16 cellular contexts compared by ENCODE assay signal in genomic region chr19:17263712-17264640, GRCh38. TPM values are rescaled to one million over a fixed set of nuclear protein-coding genes. Genes with fewer than 3 reads are reported as not detected.
DNase-seq lines count a peak whose midpoint lies in the region; ATAC-seq, FAIRE-seq and TF ChIP-seq lines count a peak whose summit lies in the region.
"Had no signal": no experiment of that assay in that cellular context is flagged by ENCODE, and none has a peak within 500 bp of the region (broad histone marks: within the 10 kb centered on the region; RNA-seq: fewer than 3 reads in every experiment).

No MANE protein-coding gene starts in this region.

- no peak overlapping the region for H4K5ac ChIP-seq in H1 (ENCODE audit: insufficient read length, low read depth, low read length)

- no peaks in the 10 kb centered on the region for H3K9me3 Mint-ChIP-seq in neural progenitor cell
- H3K9me3 Mint-ChIP-seq: memory B cell had no signal

- H2BK5ac ChIP-seq in H1 (ENCODE audit: low read depth, low read length): peak overlapping the region; percentile 86

- DNase-seq in heart left ventricle: no peak
- DNase-seq in cardiac septum (ENCODE audit: low spot score): no peak
- no peak for DNase-seq in H1 (ENCODE audit: low read depth in 1 of 2, low spot score in 2 of 2)
- DNase-seq in neural progenitor cell (ENCODE audit: low spot score): no peak
- no peak for DNase-seq in uterus
- DNase-seq in medulla oblongata (ENCODE audit: extremely low spot score): no peak
- DNase-seq: activated T-cell treated with anti-CD3 and anti-CD28 coated beads, Interleukin-2, amount 50 U/mL, for 1 hour; body of pancreas; NCI-H1417; retina; SHP77 had no signal

- no peak for TF ChIP-seq EP300 in H1 (IDR thresholded peaks at IDR 0.05; ENCODE audit: borderline replicate concordance in 1 of 2, low read depth in 2 of 2, low read length in 2 of 2)

- H3K27me3 ChIP-seq in heart left ventricle (no peaks in the 10 kb centered on the region), H1 (replicated peaks in 1 of 4; ENCODE audit: control insufficient read depth in 3 of 4, extremely low read depth in 1 of 4, insufficient read depth in 3 of 4, low read length in 3 of 4) (no peaks in the 10 kb centered on the region), neural progenitor cell (no peaks in the 10 kb centered on the region), uterus (no peaks in the 10 kb centered on the region)
- H3K27me3 ChIP-seq: body of pancreas had no signal

- H3K23ac ChIP-seq in H1 (ENCODE audit: insufficient read length): no peak overlapping the region

- intact Hi-C loops in heart left ventricle (cut with DNase I): loop anchor here in 3 of 10 donors (5.0 to 10.0 kb wide), 2 partner anchors 47 to 189 kb away; partner anchors contain the start of genes USE1 (in 2 of the 3), HAUS8 (in 1 of the 3) and MYO9B (in 1 of the 3)
- intact Hi-C loops in cardiac septum (cut with DNase I): no loop called here
- intact Hi-C loops in uterus (cut with DNase I; ENCODE audit: low total_unique reads): no loop called here

- WGBS in heart left ventricle, 4 donors: 62 to 75% (median 69%) methylated on average over 13 to 23 of the region's 23 CpGs
- WGBS in H1 (ENCODE audit: extremely low coverage in 1 of 2, insufficient coverage in 1 of 2, insufficient read length in 1 of 2, insufficient replicate concordance in 2 of 2, low coverage in 1 of 2, low lambda C conversion rate in 2 of 2, missing lambda C conversion rate in 1 of 2), 2 experiments: 94% methylated on average over 23 of the region's 23 CpGs; no CpG with 5 or more reads in 1 of the 2 experiments

- peak overlapping the region; percentile 28 for H3K4ac ChIP-seq in H1 (replicated peaks; ENCODE audit: insufficient read length, low read depth, low read length)

- H3K27me3 Mint-ChIP-seq in neural progenitor cell (ENCODE audit: insufficient read depth, low read depth): peaks cover 10% of the 10 kb centered on the region
- H3K27me3 Mint-ChIP-seq: memory B cell had no signal

- peaks cover 23% of the 10 kb centered on the region for H3F3A ChIP-seq in neural progenitor cell (ENCODE audit: low read depth)

- ATAC-seq in heart left ventricle: no peak
- ATAC-seq in GM18520 (IDR thresholded peaks at IDR 0.05; ENCODE audit: unreplicated experiment): no peak
- no peak for ATAC-seq in GM18873 (IDR thresholded peaks at IDR 0.05; ENCODE audit: low FRiP score, unreplicated experiment)
- ATAC-seq: body of pancreas had no signal

- peak overlapping the region; percentile 11 to 52; a peak in 1 of 4 replicates for H3K4me2 ChIP-seq in H1 (ENCODE audit: insufficient read depth in 1 of 2, low read depth in 2 of 2, low read length in 2 of 2)
- no peak overlapping the region for H3K4me2 ChIP-seq in neural progenitor cell

- H2AK5ac ChIP-seq in H1 (ENCODE audit: low read depth, low read length): peak overlapping the region; percentile 17; the same call in 1 of the 2 replicates

- peak overlapping the region; percentile 74 for H2BK15ac ChIP-seq in H1 (ENCODE audit: low read length)

- no peak overlapping the region for H2AFZ ChIP-seq in H1 (ENCODE audit: low read length)
- peak overlapping the region; percentile 87 for H2AFZ ChIP-seq in neural progenitor cell (replicated peaks)

- H3K4me3 ChIP-seq in heart left ventricle: peak overlapping the region; percentile 29 to 83 (median 60)
- 0 out of 8 replicates have a peak overlapping the region, but pooled peaks of 1 of the 4 experiments have one; percentile 10 for H3K4me3 ChIP-seq in H1 (ENCODE audit: extremely low read depth in 1 of 4, insufficient read depth in 2 of 4, low read depth in 3 of 4, low read length in 4 of 4)
- H3K4me3 ChIP-seq in neural progenitor cell: no peak overlapping the region
- peak overlapping the region; percentile 15 to 21 for H3K4me3 ChIP-seq in uterus
- H3K4me3 ChIP-seq: body of pancreas, HAP-1 had no signal

- peaks cover 0 to 11% (median 2%) of the 10 kb centered on the region in 12 donors for H3K9me3 ChIP-seq in heart left ventricle
- H3K9me3 ChIP-seq in H1 (ENCODE audit: insufficient read depth in 2 of 2, low read depth in 1 of 2, low read length in 1 of 2): peaks cover 11 to 14% of the 10 kb centered on the region in 2 experiments; a peak in 3 of 4 replicates
- H3K9me3 ChIP-seq in neural progenitor cell (ENCODE audit: low read depth): no peaks in the 10 kb centered on the region
- H3K9me3 ChIP-seq in uterus: no peaks in the 10 kb centered on the region
- H3K9me3 ChIP-seq: body of pancreas, HAP-1 had no signal

- no peak overlapping the region for H3K14ac ChIP-seq in H1 (ENCODE audit: insufficient read length)

- H3K56ac ChIP-seq in H1 (replicated peaks; ENCODE audit: insufficient read length, low read depth, low read length): no peak overlapping the region

- H3K79me1 ChIP-seq in H1 (ENCODE audit: low read depth, low read length): no peaks in the 10 kb centered on the region; the same call in 1 of the 2 replicates

- H3K18ac ChIP-seq in H1 (ENCODE audit: extremely low read depth, low read length): peak overlapping the region; percentile 84; the same call in 1 of the 2 replicates

- H3K27ac ChIP-seq in heart left ventricle (peak overlapping the region; percentile 66 to 98 (median 88)), H1 (ENCODE audit: low read depth, low read length) (peak overlapping the region; percentile 62), neural progenitor cell (no peak overlapping the region), uterus (peak overlapping the region; percentile 37 to 79)

- TF ChIP-seq POLR2A in heart left ventricle (IDR thresholded peaks at IDR 0.05): no peak
- no peak for TF ChIP-seq POLR2A in H1 (IDR thresholded peaks at IDR 0.05; ENCODE audit: control extremely low read depth in 1 of 2, low read depth in 2 of 2, low read length in 2 of 2)
- no peak for TF ChIP-seq POLR2A in uterus (IDR thresholded peaks at IDR 0.05)

- peaks cover 3 to 12% of the 10 kb centered on the region in 2 experiments; a peak in 3 of 4 replicates for H3K79me2 ChIP-seq in H1 (ENCODE audit: control insufficient read depth in 1 of 2, insufficient read depth in 2 of 2, low read length in 2 of 2)
- H3K79me2 ChIP-seq in neural progenitor cell (ENCODE audit: low read depth): peaks cover 16% of the 10 kb centered on the region

- peak overlapping the region; percentile 85 for H3K27ac Mint-ChIP-seq in neural progenitor cell
- H3K27ac Mint-ChIP-seq: memory B cell had no signal

- H3K23me2 ChIP-seq in H1 (ENCODE audit: low read depth, low read length): no peaks in the 10 kb centered on the region

- no peak for TF ChIP-seq CTCF in heart left ventricle (IDR thresholded peaks at IDR 0.05)
- TF ChIP-seq CTCF in H1 (IDR thresholded peaks at IDR 0.05; ENCODE audit: control extremely low read depth in 1 of 3, insufficient read depth in 1 of 3, low read depth in 1 of 3, low read length in 3 of 3): no peak
- TF ChIP-seq CTCF in neural progenitor cell (IDR thresholded peaks at IDR 0.05): no peak
- no peak for TF ChIP-seq CTCF in uterus (IDR thresholded peaks at IDR 0.05)

- H3K36me3 Mint-ChIP-seq in neural progenitor cell: no peaks in the 10 kb centered on the region
- H3K36me3 Mint-ChIP-seq: memory B cell had no signal

- peak overlapping the region; percentile 20 for H4K91ac ChIP-seq in H1 (replicated peaks; ENCODE audit: insufficient read length, low read length)

- POLR2A ChIA-PET in H1 (lab: Charles Lee; ENCODE audit: partially characterized antibody): interaction anchor here (0.8 to 12.8 kb wide), 16 partner anchors 8 to 49 kb away, joined by 3 to 113 read pairs (median 4); partner anchors contain the start of genes ANKLE1, OCEL1 and USE1

- H3K4me1 Mint-ChIP-seq in neural progenitor cell: peaks cover 29% of the 10 kb centered on the region

- peak overlapping the region; percentile 58 for H4K8ac ChIP-seq in H1 (ENCODE audit: extremely low read depth, insufficient read depth, low read length)

- no peak for FAIRE-seq in H1 (lab: Jason Lieb, UNC)
- FAIRE-seq: GM12892 had no signal

- peak overlapping the region; percentile 96 for H2BK12ac ChIP-seq in H1 (ENCODE audit: low read depth, low read length)

- H2BK120ac ChIP-seq in H1 (replicated peaks; ENCODE audit: low read depth, low read length): peak overlapping the region; percentile 4

- H3K36me3 ChIP-seq in heart left ventricle (peaks cover 0 to 18% (median 4%) of the 10 kb centered on the region in 9 donors), H1 (ENCODE audit: control insufficient read depth in 2 of 4, insufficient read depth in 4 of 4, low read length in 3 of 4) (peaks cover 0 to 9% (median 1%) of the 10 kb centered on the region in 4 experiments; a peak in 3 of 8 replicates), neural progenitor cell (no peaks in the 10 kb centered on the region), uterus (no peaks in the 10 kb centered on the region)

- H3K4me1 ChIP-seq in heart left ventricle (peaks cover 0 to 23% (median 15%) of the 10 kb centered on the region in 12 donors), H1 (replicated peaks in 1 of 4; ENCODE audit: control insufficient read depth in 3 of 4, insufficient read depth in 4 of 4, low read length in 3 of 4) (peaks cover 0 to 8% (median 2%) of the 10 kb centered on the region in 4 experiments; a peak in 5 of 7 replicates), neural progenitor cell (peaks cover 5% of the 10 kb centered on the region), uterus (peaks cover 0 to 6% of the 10 kb centered on the region in 2 donors)

- no peak for TF ChIP-seq RAD21 in H1 (IDR thresholded peaks at IDR 0.05 in 1 of 2, conservative IDR thresholded peaks at IDR 0.05 in 1 of 2; ENCODE audit: low read depth in 2 of 2, low read length in 2 of 2)

- H4K20me1 ChIP-seq in H1 (replicated peaks in 1 of 2; ENCODE audit: control insufficient read depth in 1 of 2, insufficient read depth in 2 of 2, low read length in 2 of 2) (no peaks in the 10 kb centered on the region), neural progenitor cell (ENCODE audit: low read depth) (no peaks in the 10 kb centered on the region)

- H3K4me3 Mint-ChIP-seq in neural progenitor cell: peak overlapping the region; percentile 6
- H3K4me3 Mint-ChIP-seq: memory B cell had no signal

- H3K9ac ChIP-seq in H1 (replicated peaks in 1 of 4; ENCODE audit: extremely low read depth in 1 of 4, low read depth in 3 of 4, low read length in 3 of 4): no peak overlapping the region; a peak in 3 of 7 replicates
- no peak overlapping the region for H3K9ac ChIP-seq in neural progenitor cell

- CTCF ChIA-PET in H1 (lab: Charles Lee; ENCODE audit: partially characterized antibody): interaction anchor here (0.6 to 3.3 kb wide), 10 partner anchors 8 to 175 kb away, joined by 3 to 28 read pairs (median 3); partner anchors contain the start of gene ANKLE1

- peak overlapping the region; percentile 43; the same call in 1 of the 2 replicates for H2BK20ac ChIP-seq in H1 (ENCODE audit: low read length)

RNA-seq across cellular contexts. Expression of gene USHBP1, which starts 0.6 kb away (rescaled TPM):
- total RNA-seq in heart left ventricle: 10 to 100 TPM in 1 of 9 donors, 1 to 10 TPM in 8; 3.7 to 14.6 (median 7.3) TPM
- polyA plus RNA-seq in heart left ventricle: 10 to 100 TPM; 11.1 to 12.4 TPM
- total RNA-seq in cardiac septum: 4.7 TPM
- 6.5 and 7.5 TPM in 2 replicates for total RNA-seq in H1 (2021; fragmentation: NEBNext Ultra II Directional; extraction: Animal tissue kit (Norgen Biotek cat#: 25700))
- 5.0 and 5.7 TPM in 2 replicates for polyA plus RNA-seq in H1 (2011; rRNA removed)
- 7.1 TPM for polyA plus RNA-seq in H1 (2011; cell fraction: cytosol; rRNA removed)
- polyA plus RNA-seq in H1 (2011; cell fraction: nucleus; rRNA removed): 20.9 TPM
- polyA plus RNA-seq in H1 (2012, experiment 1 of 2): 3.0 to 7.7 TPM (median 6.3 TPM) in 4 replicates
- 4.8 TPM for polyA plus RNA-seq in H1 (2012, experiment 2 of 2)
- polyA plus RNA-seq in H1 (2013, experiment 1 of 2): 4.7 TPM
- polyA plus RNA-seq in H1 (2013, experiment 2 of 2): 3.2 TPM
- polyA minus RNA-seq in H1 (2011; rRNA and poly(A)+ RNA removed): 3.2 and 4.3 TPM in 2 replicates
- 2.9 TPM for polyA minus RNA-seq in H1 (2011; cell fraction: cytosol; rRNA and poly(A)+ RNA removed)
- polyA minus RNA-seq in H1 (2011; cell fraction: nucleus; rRNA and poly(A)+ RNA removed): 6.2 TPM
- 0.28 and 1.1 TPM in 2 replicates for total RNA-seq in neural progenitor cell (ENCODE audit: low replicate concordance)
- total RNA-seq in uterus: 10 to 100 TPM in 2 of 4 donors, 1 to 10 TPM in 2; 3.5 to 23.8 (median 13.0) TPM

RNA-seq across cellular contexts. Expression of gene BABAM1, which starts 3.3 kb away (rescaled TPM):
- 10 to 100 TPM; 60.9 to 92.4 (median 75.9) TPM for total RNA-seq in heart left ventricle
- 10 to 100 TPM; 67.2 to 73.5 TPM for polyA plus RNA-seq in heart left ventricle
- 70.5 TPM for total RNA-seq in cardiac septum
- total RNA-seq in H1 (2021; fragmentation: NEBNext Ultra II Directional; extraction: Animal tissue kit (Norgen Biotek cat#: 25700)): 127 and 134 TPM in 2 replicates
- 133 and 153 TPM in 2 replicates for polyA plus RNA-seq in H1 (2011; rRNA removed)
- 175 TPM for polyA plus RNA-seq in H1 (2011; cell fraction: cytosol; rRNA removed)
- 164 TPM for polyA plus RNA-seq in H1 (2011; cell fraction: nucleus; rRNA removed)
- 122 to 160 TPM (median 149 TPM) in 4 replicates for polyA plus RNA-seq in H1 (2012, experiment 1 of 2)
- polyA plus RNA-seq in H1 (2012, experiment 2 of 2): 178 TPM
- polyA plus RNA-seq in H1 (2013, experiment 1 of 2): 122 TPM
- polyA plus RNA-seq in H1 (2013, experiment 2 of 2): 117 TPM
- polyA minus RNA-seq in H1 (2011; rRNA and poly(A)+ RNA removed): 47.9 and 65.4 TPM in 2 replicates
- polyA minus RNA-seq in H1 (2011; cell fraction: cytosol; rRNA and poly(A)+ RNA removed): 44.4 TPM
- 31.5 TPM for polyA minus RNA-seq in H1 (2011; cell fraction: nucleus; rRNA and poly(A)+ RNA removed)
- 89.8 and 107 TPM in 2 replicates for total RNA-seq in neural progenitor cell (ENCODE audit: low replicate concordance)
- total RNA-seq in uterus: 100 to 1,000 TPM in 2 of 4 donors, 10 to 100 TPM in 2; 58.1 to 240 (median 97.2) TPM

RNA-seq across cellular contexts. Expression of gene ANKLE1, which starts 17.7 kb away (rescaled TPM):
- total RNA-seq in heart left ventricle: under 1 TPM in 7 of 9 donors, not detected in 2; 0.07 to 0.44 (median 0.23) TPM
- polyA plus RNA-seq in heart left ventricle: under 1 TPM; 0.08 to 0.36 TPM
- total RNA-seq in cardiac septum: 0.30 TPM
- total RNA-seq in H1 (2021; fragmentation: NEBNext Ultra II Directional; extraction: Animal tissue kit (Norgen Biotek cat#: 25700)): 6.1 and 6.8 TPM in 2 replicates
- polyA plus RNA-seq in H1 (2011; rRNA removed): 9.6 and 14.2 TPM in 2 replicates
- polyA plus RNA-seq in H1 (2011; cell fraction: cytosol; rRNA removed): 7.4 TPM
- 23.9 TPM for polyA plus RNA-seq in H1 (2011; cell fraction: nucleus; rRNA removed)
- polyA plus RNA-seq in H1 (2012, experiment 1 of 2): 6.3 to 9.3 TPM (median 8.4 TPM) in 4 replicates
- 5.2 TPM for polyA plus RNA-seq in H1 (2012, experiment 2 of 2)
- polyA plus RNA-seq in H1 (2013, experiment 1 of 2): 5.3 TPM
- polyA plus RNA-seq in H1 (2013, experiment 2 of 2): 4.5 TPM
- polyA minus RNA-seq in H1 (2011; rRNA and poly(A)+ RNA removed): 3.7 and 4.0 TPM in 2 replicates
- 3.3 TPM for polyA minus RNA-seq in H1 (2011; cell fraction: cytosol; rRNA and poly(A)+ RNA removed)
- polyA minus RNA-seq in H1 (2011; cell fraction: nucleus; rRNA and poly(A)+ RNA removed): 10.3 TPM
- 2.3 and 3.3 TPM in 2 replicates for total RNA-seq in neural progenitor cell (ENCODE audit: low replicate concordance)
- 1 to 10 TPM in 2 of 4 donors, not detected in 2; 1.6 to 2.4 TPM for total RNA-seq in uterus

RNA-seq across cellular contexts. Expression of gene NR2F6, which starts 18.3 kb away (rescaled TPM):
- total RNA-seq in heart left ventricle (100 to 1,000 TPM in 2 of 9 donors, 10 to 100 TPM in 7; 34.7 to 117 (median 47.0) TPM), cardiac septum (50.5 TPM), neural progenitor cell (ENCODE audit: low replicate concordance) (14.3 and 67.0 TPM in 2 replicates), uterus (10 to 100 TPM; 14.3 to 45.0 (median 36.0) TPM)
- polyA plus RNA-seq in heart left ventricle (10 to 100 TPM; 30.8 to 38.3 TPM), H1 (2011; rRNA removed) (99.7 and 147 TPM in 2 replicates)
- 114 and 121 TPM in 2 replicates for total RNA-seq in H1 (2021; fragmentation: NEBNext Ultra II Directional; extraction: Animal tissue kit (Norgen Biotek cat#: 25700))
- polyA plus RNA-seq in H1 (2011; cell fraction: cytosol; rRNA removed): 99.1 TPM
- polyA plus RNA-seq in H1 (2011; cell fraction: nucleus; rRNA removed): 109 TPM
- polyA plus RNA-seq in H1 (2012, experiment 1 of 2): 37.1 to 70.0 TPM (median 67.4 TPM) in 4 replicates
- 49.4 TPM for polyA plus RNA-seq in H1 (2012, experiment 2 of 2)
- 80.9 TPM for polyA plus RNA-seq in H1 (2013, experiment 1 of 2)
- 80.6 TPM for polyA plus RNA-seq in H1 (2013, experiment 2 of 2)
- 13.6 and 23.1 TPM in 2 replicates for polyA minus RNA-seq in H1 (2011; rRNA and poly(A)+ RNA removed)
- 72.8 TPM for polyA minus RNA-seq in H1 (2011; cell fraction: cytosol; rRNA and poly(A)+ RNA removed)
- polyA minus RNA-seq in H1 (2011; cell fraction: nucleus; rRNA and poly(A)+ RNA removed): 43.6 TPM

RNA-seq across cellular contexts. Expression of gene OCEL1, which starts 38.0 kb away (rescaled TPM):
- total RNA-seq in heart left ventricle: 10 to 100 TPM in 6 of 9 donors, 1 to 10 TPM in 3; 8.7 to 27.2 (median 16.8) TPM
- polyA plus RNA-seq in heart left ventricle: 10 to 100 TPM; 15.6 to 35.2 TPM
- 18.8 TPM for total RNA-seq in cardiac septum
- total RNA-seq in H1 (2021; fragmentation: NEBNext Ultra II Directional; extraction: Animal tissue kit (Norgen Biotek cat#: 25700)): 32.1 and 32.6 TPM in 2 replicates
- 13.3 and 20.2 TPM in 2 replicates for polyA plus RNA-seq in H1 (2011; rRNA removed)
- 16.3 TPM for polyA plus RNA-seq in H1 (2011; cell fraction: cytosol; rRNA removed)
- polyA plus RNA-seq in H1 (2011; cell fraction: nucleus; rRNA removed): 22.8 TPM
- polyA plus RNA-seq in H1 (2012, experiment 1 of 2): 19.9 to 30.6 TPM (median 26.6 TPM) in 4 replicates
- 97.2 TPM for polyA plus RNA-seq in H1 (2012, experiment 2 of 2)
- polyA plus RNA-seq in H1 (2013, experiment 1 of 2): 47.9 TPM
- polyA plus RNA-seq in H1 (2013, experiment 2 of 2): 47.4 TPM
- polyA minus RNA-seq in H1 (2011; rRNA and poly(A)+ RNA removed): 3.2 and 5.0 TPM in 2 replicates
- 10.0 TPM for polyA minus RNA-seq in H1 (2011; cell fraction: cytosol; rRNA and poly(A)+ RNA removed)
- 10.5 TPM for polyA minus RNA-seq in H1 (2011; cell fraction: nucleus; rRNA and poly(A)+ RNA removed)
- 4.6 and 7.7 TPM in 2 replicates for total RNA-seq in neural progenitor cell (ENCODE audit: low replicate concordance)
- 10 to 100 TPM in 2 of 4 donors, 1 to 10 TPM in 1, not detected in 1; 5.9 to 32.6 (median 17.6) TPM for total RNA-seq in uterus
